9 cellular contexts compared by ENCODE assay signal in genomic region chr12:6697584-6698351, GRCh38. TPM values are rescaled to one million over a fixed set of nuclear protein-coding genes. Genes with fewer than 3 reads are reported as not detected.
DNase-seq lines count a peak whose midpoint lies in the region; ATAC-seq and TF ChIP-seq lines count a peak whose summit lies in the region.
"Had no signal": no experiment of that assay in that cellular context is flagged by ENCODE, and none has a peak within 500 bp of the region (broad histone marks: within the 10 kb centered on the region; RNA-seq: fewer than 3 reads in every experiment).

No MANE protein-coding gene starts in this region.

- TF ChIP-seq POLR2A in breast epithelium (IDR thresholded peaks at IDR 0.05): no peak

- peak; percentile 32 for ATAC-seq in activated T-helper 17 cell treated with anti-CD3 and anti-CD28 coated beads, Interleukin-2, amount 50 U/mL, for 72 hours (replicated peaks)
- ATAC-seq in HG03025 (IDR thresholded peaks at IDR 0.05; ENCODE audit: low FRiP score, unreplicated experiment): no peak
- ATAC-seq in HG03175 (IDR thresholded peaks at IDR 0.05; ENCODE audit: unreplicated experiment): no peak
- no peak for ATAC-seq in HG02798 (IDR thresholded peaks at IDR 0.05; ENCODE audit: poor library complexity, unreplicated experiment)

- H3K9me3 ChIP-seq in breast epithelium: no peaks in the 10 kb centered on the region

- no peak overlapping the region for H3K27ac ChIP-seq in breast epithelium

- H3K36me3 ChIP-seq in breast epithelium: no peaks in the 10 kb centered on the region

- POLR2A ChIA-PET in MCF 10A (lab: Yijun Ruan, JAX): interaction anchor here (1.3 kb wide), 1 partner anchor 26 kb away, joined by 5 read pairs; the partner anchor contains the start of gene COPS7A

- BruUV-seq in MCF 10A (replicated peaks; lab: Mats Ljungman, UMichigan): no TSS peak

- TF ChIP-seq CTCF in MCF 10A (IDR thresholded peaks at IDR 0.05; ENCODE audit: unreplicated experiment) (peak; percentile 66), breast epithelium (IDR thresholded peaks at IDR 0.05) (no peak), LNCAP (IDR thresholded peaks at IDR 0.05) (peak; percentile 54)

- intact Hi-C loops in MCF 10A (cut with micrococcal nuclease) (loop anchor here (1.0 to 5.0 kb wide), 3 partner anchors 80 to 275 kb away; no protein-coding TSS in a partner anchor), breast epithelium (cut with DNase I; ENCODE audit: low total_unique reads) (no loop called here)

- DNase-seq in MCF 10A (ENCODE audit: unreplicated experiment) (peak; percentile 73), breast epithelium (ENCODE audit: low spot score in 2 of 2) (no peak), kidney tubule cell (ENCODE audit: low spot score) (peak; percentile 68)

- H3K9me3 Mint-ChIP-seq in MCF 10A (ENCODE audit: unreplicated experiment): no peaks in the 10 kb centered on the region
- no peaks in the 10 kb centered on the region for H3K9me3 Mint-ChIP-seq in activated T-helper 17 cell treated with anti-CD3 and anti-CD28 coated beads, Interleukin-2, amount 50 U/mL, for 72 hours

- H3K4me3 ChIP-seq in breast epithelium: no peak overlapping the region

- H3K27me3 ChIP-seq in breast epithelium: peaks cover 6 to 58% of the 10 kb centered on the region in 2 donors

- no peak overlapping the region for H3K27ac Mint-ChIP-seq in MCF 10A (ENCODE audit: low read depth, unreplicated experiment)
- no peak overlapping the region for H3K27ac Mint-ChIP-seq in activated T-helper 17 cell treated with anti-CD3 and anti-CD28 coated beads, Interleukin-2, amount 50 U/mL, for 72 hours

- H3K4me1 ChIP-seq in breast epithelium: no peaks in the 10 kb centered on the region

- H3K4me1 Mint-ChIP-seq in MCF 10A (ENCODE audit: insufficient read depth, unreplicated experiment): peaks cover 8% of the 10 kb centered on the region
- H3K4me1 Mint-ChIP-seq in activated T-helper 17 cell treated with anti-CD3 and anti-CD28 coated beads, Interleukin-2, amount 50 U/mL, for 72 hours: peaks cover 17% of the 10 kb centered on the region

- no peaks in the 10 kb centered on the region for H3K36me3 Mint-ChIP-seq in MCF 10A (ENCODE audit: insufficient read depth, unreplicated experiment)
- peaks cover 11% of the 10 kb centered on the region for H3K36me3 Mint-ChIP-seq in activated T-helper 17 cell treated with anti-CD3 and anti-CD28 coated beads, Interleukin-2, amount 50 U/mL, for 72 hours (ENCODE audit: low read depth)

- H3K27me3 Mint-ChIP-seq in MCF 10A (ENCODE audit: insufficient read depth, unreplicated experiment): peaks cover 60% of the 10 kb centered on the region
- peaks cover 22% of the 10 kb centered on the region for H3K27me3 Mint-ChIP-seq in activated T-helper 17 cell treated with anti-CD3 and anti-CD28 coated beads, Interleukin-2, amount 50 U/mL, for 72 hours

- H3K4me3 Mint-ChIP-seq in MCF 10A (ENCODE audit: unreplicated experiment): no peak overlapping the region
- no peak overlapping the region for H3K4me3 Mint-ChIP-seq in activated T-helper 17 cell treated with anti-CD3 and anti-CD28 coated beads, Interleukin-2, amount 50 U/mL, for 72 hours

- CTCF ChIA-PET in MCF 10A (lab: Yijun Ruan, JAX): interaction anchor here (0.6 to 0.7 kb wide), 5 partner anchors 16 to 224 kb away, joined by 3 read pairs; no protein-coding TSS in a partner anchor

RNA-seq across cellular contexts. Expression of gene PIANP, which starts 2.8 kb away (rescaled TPM):
- not detected in 2 replicates for total RNA-seq in MCF 10A (2022)
- under 1 TPM in 2 of 3 donors, not detected in 1; 0.29 to 0.33 TPM for total RNA-seq in breast epithelium
- total RNA-seq in activated T-helper 17 cell treated with anti-CD3 and anti-CD28 coated beads, Interleukin-2, amount 50 U/mL, for 72 hours: 1 to 10 TPM in 1 of 2 donors, under 1 TPM in 1; 0.41 to 1.4 TPM
- total RNA-seq: subcutaneous adipose tissue had no signal

RNA-seq across cellular contexts. Expression of gene ZNF384, which starts 8.6 kb away (rescaled TPM):
- 62.8 and 70.8 TPM in 2 replicates for total RNA-seq in MCF 10A (2022)
- 10 to 100 TPM; 34.4 to 57.0 (median 49.5) TPM for total RNA-seq in breast epithelium
- total RNA-seq in activated T-helper 17 cell treated with anti-CD3 and anti-CD28 coated beads, Interleukin-2, amount 50 U/mL, for 72 hours: 10 to 100 TPM; 80.6 to 88.7 TPM

RNA-seq across cellular contexts. Expression of gene COPS7A, which starts 26.1 kb away (rescaled TPM):
- total RNA-seq in MCF 10A (2022) (55.5 and 61.3 TPM in 2 replicates), breast epithelium (10 to 100 TPM; 52.1 to 72.2 (median 59.9) TPM)
- 10 to 100 TPM; 36.5 to 38.7 TPM for total RNA-seq in activated T-helper 17 cell treated with anti-CD3 and anti-CD28 coated beads, Interleukin-2, amount 50 U/mL, for 72 hours

RNA-seq across cellular contexts. Expression of gene ING4, which starts 34.8 kb away (rescaled TPM):
- 15.2 and 16.1 TPM in 2 replicates for total RNA-seq in MCF 10A (2022)
- total RNA-seq in breast epithelium: 10 to 100 TPM; 51.1 to 74.2 (median 56.3) TPM
- 10 to 100 TPM; 13.4 to 25.6 TPM for total RNA-seq in activated T-helper 17 cell treated with anti-CD3 and anti-CD28 coated beads, Interleukin-2, amount 50 U/mL, for 72 hours

RNA-seq across cellular contexts. Expression of gene ACRBP, which starts 50.5 kb away (rescaled TPM):
- 0.30 and 2.5 TPM in 2 replicates for total RNA-seq in MCF 10A (2022)
- 1 to 10 TPM in 1 of 3 donors, under 1 TPM in 2; 0.59 to 2.4 (median 0.66) TPM for total RNA-seq in breast epithelium
- total RNA-seq in activated T-helper 17 cell treated with anti-CD3 and anti-CD28 coated beads, Interleukin-2, amount 50 U/mL, for 72 hours: 1 to 10 TPM in 1 of 2 donors, under 1 TPM in 1; 0.78 to 2.6 TPM

Comparison
In these comparisons a context has a peak if more than half of its experiments do, and no peak if none do; other contexts are left out.
1. DNase-seq: peak in MCF 10A (single experiment) and kidney tubule cell (single experiment); none in breast epithelium (0 of 2).
2. CTCF ChIP-seq: peak in MCF 10A (single experiment) and LNCAP (single experiment); none in breast epithelium (0 of 3).